Comparison of ENCODE assay signal across 1 cellular context in genomic region chr20:49916146-49917002, GRCh38.
TF ChIP-seq lines count a peak whose summit lies in the region.

No MANE protein-coding gene starts in this region.

TF ChIP-seq in HepG2, 621 proteins besides CTCF, POLR2A, EP300 and RAD21 (continued from another document and continues in another):
- TF ChIP-seq HMGXB3 (CRISPR knock-in tag; IDR thresholded peaks at IDR 0.05; ENCODE audit: borderline replicate concordance) (peak; percentile 50; the same call in 1 of the 2 replicates), SMAD1 (CRISPR knock-in tag; IDR thresholded peaks at IDR 0.05; ENCODE audit: borderline replicate concordance, low read depth) (no peak), ZNF281 (CRISPR knock-in tag; IDR thresholded peaks at IDR 0.05; ENCODE audit: borderline replicate concordance) (0 out of 2 replicates have a peak, but pooled peaks have one; percentile 52), ATF7 (IDR thresholded peaks at IDR 0.05) (peak; percentile 45; the same call in 1 of the 2 replicates), ATF7 (CRISPR knock-in tag; IDR thresholded peaks at IDR 0.05) (peak; percentile 80; the same call in 1 of the 2 replicates), MEIS1 (CRISPR knock-in tag; IDR thresholded peaks at IDR 0.05; ENCODE audit: borderline replicate concordance) (no peak; the same call in 1 of the 2 replicates), KDM6A (CRISPR knock-in tag; IDR thresholded peaks at IDR 0.05; ENCODE audit: low read depth) (peak; percentile 99), GABPA (IDR thresholded peaks at IDR 0.05; ENCODE audit: low read depth, low read length) (peak; percentile 23; the same call in 1 of the 2 replicates), GABPA (CRISPR knock-in tag; IDR thresholded peaks at IDR 0.05; ENCODE audit: low read depth) (peak; percentile 77), TP53 (CRISPR knock-in tag; conservative IDR thresholded peaks at IDR 0.05) (peak; percentile 85), ZNF768 (CRISPR knock-in tag; IDR thresholded peaks at IDR 0.05) (no peak), ZNF253 (CRISPR knock-in tag; IDR thresholded peaks at IDR 0.05; ENCODE audit: borderline replicate concordance) (no peak), ZNF878 (CRISPR knock-in tag; IDR thresholded peaks at IDR 0.05) (peak; percentile 77; the same call in 1 of the 2 replicates), ZBTB40 (IDR thresholded peaks at IDR 0.05) (no peak), ZBTB40 (CRISPR knock-in tag; IDR thresholded peaks at IDR 0.05) (no peak), IRF9 (CRISPR knock-in tag; IDR thresholded peaks at IDR 0.05; ENCODE audit: borderline replicate concordance) (no peak), ZNF18 (CRISPR knock-in tag; IDR thresholded peaks at IDR 0.05; ENCODE audit: insufficient replicate concordance) (peak; percentile 93), NCOA1 (CRISPR knock-in tag; IDR thresholded peaks at IDR 0.05) (no peak), ATF1 (CRISPR knock-in tag; IDR thresholded peaks at IDR 0.05) (no peak), CBX2 (IDR thresholded peaks at IDR 0.05; ENCODE audit: low read depth, low read length) (no peak), CBX2 (CRISPR knock-in tag; IDR thresholded peaks at IDR 0.05; ENCODE audit: low read depth) (no peak), SRSF1 (optimal IDR thresholded peaks at IDR 0.05; ENCODE audit: low read depth, low read length) (no peak), KDM5B (CRISPR knock-in tag; IDR thresholded peaks at IDR 0.05; ENCODE audit: borderline replicate concordance) (no peak), ZNF224 (CRISPR knock-in tag; IDR thresholded peaks at IDR 0.05) (no peak), ZFP91 (CRISPR knock-in tag; IDR thresholded peaks at IDR 0.05; ENCODE audit: borderline replicate concordance) (peak; percentile 40; the same call in 1 of the 2 replicates), ATAD3A (CRISPR knock-in tag; IDR thresholded peaks at IDR 0.05) (no peak), ZNF788 (CRISPR knock-in tag; IDR thresholded peaks at IDR 0.05; ENCODE audit: borderline replicate concordance) (peak; percentile 53; the same call in 1 of the 2 replicates), HDAC2 (CRISPR knock-in tag; IDR thresholded peaks at IDR 0.05) (peak; percentile 98), PHF21A (CRISPR knock-in tag; IDR thresholded peaks at IDR 0.05) (peak; percentile 97), ZNF441 (CRISPR knock-in tag; IDR thresholded peaks at IDR 0.05; ENCODE audit: borderline replicate concordance) (peak; percentile 92), FOXA3 (CRISPR knock-in tag; IDR thresholded peaks at IDR 0.05) (peak; percentile 97), TBL1XR1 (IDR thresholded peaks at IDR 0.05; ENCODE audit: borderline replicate concordance, low read length, partially characterized antibody) (peak; percentile 74), ZFYVE20 (CRISPR knock-in tag; IDR thresholded peaks at IDR 0.05; ENCODE audit: borderline replicate concordance, low read depth) (no peak), PITX1 (CRISPR knock-in tag; IDR thresholded peaks at IDR 0.05) (peak; percentile 98), RFX3 (CRISPR knock-in tag; IDR thresholded peaks at IDR 0.05) (peak; percentile 87)
